In genomic region chr6:36241728-36242127, GRCh38 we compare ENCODE assay signal across 1 cellular context.
A peak's percentile ranks its signal among the peaks of the same experiment; 100 is the strongest.
TF ChIP-seq lines count a peak whose summit lies in the region.

No MANE protein-coding gene starts in this region.

TF ChIP-seq in K562, 482 proteins besides CTCF, POLR2A, EP300 and RAD21 (continued from another document):
- TF ChIP-seq KLF10 (CRISPR knock-in tag; IDR thresholded peaks at IDR 0.05) (no peak), ZNF639 (CRISPR knock-in tag; conservative IDR thresholded peaks at IDR 0.05 in 1 of 2, IDR thresholded peaks at IDR 0.05 in 1 of 2) (no peak), TCF3 (CRISPR knock-in tag; IDR thresholded peaks at IDR 0.05) (peak; percentile 51), IFI16 (CRISPR knock-in tag; IDR thresholded peaks at IDR 0.05) (no peak), ESRRB (CRISPR knock-in tag; IDR thresholded peaks at IDR 0.05; ENCODE audit: borderline replicate concordance) (no peak), ZNF316 (IDR thresholded peaks at IDR 0.05) (no peak), DACH1 (IDR thresholded peaks at IDR 0.05; ENCODE audit: partially characterized antibody) (no peak), ZNF696 (CRISPR knock-in tag; conservative IDR thresholded peaks at IDR 0.05) (no peak), ZNF764 (CRISPR knock-in tag; IDR thresholded peaks at IDR 0.05; ENCODE audit: low read depth) (no peak), NCOA1 (IDR thresholded peaks at IDR 0.05; ENCODE audit: low read depth) (no peak), XRCC5 (IDR thresholded peaks at IDR 0.05; ENCODE audit: low read depth, low read length) (no peak), CSDE1 (IDR thresholded peaks at IDR 0.05) (no peak), NFXL1 (CRISPR knock-in tag; IDR thresholded peaks at IDR 0.05) (no peak), OTX1 (CRISPR knock-in tag; IDR thresholded peaks at IDR 0.05) (no peak), ID3 (CRISPR knock-in tag; IDR thresholded peaks at IDR 0.05) (no peak), ID3 (tag; IDR thresholded peaks at IDR 0.05) (no peak), TCF15 (CRISPR knock-in tag; IDR thresholded peaks at IDR 0.05) (no peak), SAP30 (IDR thresholded peaks at IDR 0.05; ENCODE audit: borderline replicate concordance, insufficient read depth, low read depth, low read length, poor library complexity, severe bottlenecking) (no peak), ZNF655 (CRISPR knock-in tag; IDR thresholded peaks at IDR 0.05) (no peak), CHCHD3 (CRISPR knock-in tag; IDR thresholded peaks at IDR 0.05) (no peak), ARID1B (IDR thresholded peaks at IDR 0.05) (0 out of 2 replicates have a peak, but pooled peaks have one; percentile 18), CHD4 (IDR thresholded peaks at IDR 0.05; ENCODE audit: insufficient read depth, insufficient replicate concordance, low read depth, low read length, poor library complexity, severe bottlenecking) (no peak), THAP7 (CRISPR knock-in tag; IDR thresholded peaks at IDR 0.05) (no peak), SMARCE1 (IDR thresholded peaks at IDR 0.05) (0 out of 2 replicates have a peak, but pooled peaks have one; percentile 17), ATF1 (CRISPR knock-in tag; IDR thresholded peaks at IDR 0.05) (no peak), ATF1 (tag; IDR thresholded peaks at IDR 0.05) (peak; percentile 32; the same call in 1 of the 2 replicates), FOXK1 (CRISPR knock-in tag; IDR thresholded peaks at IDR 0.05; ENCODE audit: borderline replicate concordance) (no peak), CCNT2 (IDR thresholded peaks at IDR 0.05; ENCODE audit: borderline replicate concordance, extremely low read depth, insufficient read length, low read depth, low read length) (no peak), CBX3 (IDR thresholded peaks at IDR 0.05; ENCODE audit: borderline replicate concordance in 1 of 2, low read length in 2 of 2) (no peak), TBL1XR1 (IDR thresholded peaks at IDR 0.05; ENCODE audit: low read length in 2 of 2) (no peak), EP400 (IDR thresholded peaks at IDR 0.05) (no peak), PURB (CRISPR knock-in tag; IDR thresholded peaks at IDR 0.05; ENCODE audit: low read depth) (no peak), FOXM1 (IDR thresholded peaks at IDR 0.05; ENCODE audit: low read depth) (no peak), FOXM1 (CRISPR knock-in tag; IDR thresholded peaks at IDR 0.05; ENCODE audit: low read depth) (no peak), NONO (IDR thresholded peaks at IDR 0.05; ENCODE audit: low read depth in 2 of 2, low read length in 1 of 2) (no peak), CREB5 (CRISPR knock-in tag; IDR thresholded peaks at IDR 0.05) (no peak), USF2 (CRISPR knock-in tag; IDR thresholded peaks at IDR 0.05) (no peak), ZC3H11A (IDR thresholded peaks at IDR 0.05; ENCODE audit: low read depth, low read length) (no peak), RCOR1 (IDR thresholded peaks at IDR 0.05; ENCODE audit: borderline replicate concordance in 1 of 2, low read depth in 2 of 2, low read length in 2 of 2) (no peak)
